In the genomic region with DNA sequence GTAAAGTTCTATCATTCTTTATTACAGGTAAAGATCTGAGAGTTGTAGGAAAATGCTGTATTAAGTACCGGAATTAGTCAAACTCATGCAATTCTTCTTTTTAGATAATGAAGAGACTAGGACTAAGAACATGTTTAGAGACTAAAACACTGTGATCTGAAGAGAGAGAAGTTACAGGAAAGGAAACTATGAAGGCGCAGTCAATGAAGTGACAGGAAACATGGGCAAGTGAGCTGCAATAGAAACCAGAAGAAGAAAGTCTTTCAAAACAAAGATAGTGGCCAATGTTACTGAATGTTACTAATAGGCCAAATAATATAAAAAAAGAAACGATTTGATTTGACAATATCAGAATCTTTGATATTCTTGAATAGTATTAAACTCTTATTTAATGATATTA, we compare ENCODE assay signal across 29 cellular contexts.
"Had no signal": no experiment of that assay in that cellular context is flagged by ENCODE, and none has a peak within 500 bp of the region (broad histone marks: within the 10 kb centered on the region; RNA-seq: fewer than 3 reads in every experiment).

No MANE protein-coding gene starts in this region.

- ATAC-seq: activated CD4-positive, alpha-beta T cell treated with anti-CD3 and anti-CD28 coated beads for 36 hours; activated CD4-positive, CD25-positive, alpha-beta regulatory T cell treated with anti-CD3 and anti-CD28 coated beads, Interleukin-2, amount 50 U/mL, for 24 hours; activated CD8-positive, alpha-beta T cell treated with anti-CD3 and anti-CD28 coated beads, Interleukin-2, amount 10 ng/mL, durations not matched to agents 7 days and 5 days; WTC11 had no signal

- H3K27ac ChIP-seq: cardiac muscle cell, colonic mucosa, PC-9 had no signal

- DNase-seq: activated CD4-positive, alpha-beta T cell treated with anti-CD3 and anti-CD28 coated beads for 36 hours; activated CD4-positive, alpha-beta T cell treated with anti-CD3 and anti-CD28 coated beads, Interleukin-2, amount 10 ng/mL, durations not matched to agents 7 days and 5 days; activated CD4-positive, alpha-beta T cell treated with anti-CD3 and anti-CD28 coated beads, Interleukin-2, amount 50 U/mL, for 48 hours; activated CD8-positive, alpha-beta T cell treated with anti-CD3 and anti-CD28 coated beads, Interleukin-2, amount 10 ng/mL, durations not matched to agents 7 days and 5 days; activated gamma-delta T cell treated with Interleukin-2 at 50 U/mL for 16 hours; activated naive CD4-positive, alpha-beta T cell treated with anti-CD3 and anti-CD28 coated beads, Interleukin-2, amount 10 ng/mL, durations not matched to agents 7 days and 5 days; activated naive CD8-positive, alpha-beta T cell treated with anti-CD3 and anti-CD28 coated beads for 36 hours; activated T-cell treated with anti-CD3 and anti-CD28 coated beads, Interleukin-2, amount 50 U/mL, for 24 hours; aorta; colonic mucosa; MG63; NCI-H1092 treated with DMSO at 0.1 percent for 48 hours; NCI-H1417; NCI-H146; NCI-H187; NCI-H2029 treated with DMSO at 0.1 percent for 48 hours; NCI-H2107; NCI-H2227 treated with DMSO at 0.1 percent for 48 hours; NCI-H510A treated with DMSO at 0.1 percent for 48 hours; NCI-H526 treated with DMSO at 0.1 percent for 48 hours; NCI-H82; PC-9; Right ventricle myocardium superior; T1000 had no signal

- H3K36me3 Mint-ChIP-seq: activated naive CD4-positive, alpha-beta T cell treated with anti-CD3 and anti-CD28 coated beads, Interleukin-2, amount 10 ng/mL, durations not matched to agents 7 days and 5 days; activated naive CD8-positive, alpha-beta T cell treated with anti-CD3 and anti-CD28 coated beads for 36 hours; WTC11 had no signal

- H3K36me3 ChIP-seq: cardiac muscle cell, colonic mucosa, MG63 had no signal

- H3K4me3 Mint-ChIP-seq: activated CD4-positive, alpha-beta T cell treated with anti-CD3 and anti-CD28 coated beads for 36 hours; activated CD4-positive, alpha-beta T cell treated with anti-CD3 and anti-CD28 coated beads, Interleukin-2, amount 10 ng/mL, durations not matched to agents 7 days and 5 days; activated CD8-positive, alpha-beta T cell treated with anti-CD3 and anti-CD28 coated beads, Interleukin-2, amount 10 ng/mL, durations not matched to agents 7 days and 5 days; activated naive CD4-positive, alpha-beta T cell treated with anti-CD3 and anti-CD28 coated beads, Interleukin-2, amount 10 ng/mL, durations not matched to agents 7 days and 5 days; activated naive CD8-positive, alpha-beta T cell treated with anti-CD3 and anti-CD28 coated beads for 36 hours; activated T-cell treated with anti-CD3 and anti-CD28 coated beads, Interleukin-2, amount 50 U/mL, for 24 hours; central memory CD8-positive, alpha-beta T cell; dendritic cell treated with granulocyte-macrophage colony-stimulating factor and Interleukin-4, amounts not matched to agents 40 ng/mL and 50 ng/mL, for 4 days; WTC11 had no signal

- H3K27me3 ChIP-seq: cardiac muscle cell, colonic mucosa, MG63 had no signal

- H3K4me2 ChIP-seq: PC-9 had no signal

- H3K4me3 ChIP-seq: cardiac muscle cell, colonic mucosa, MG63, PC-9 had no signal

- H3K27ac Mint-ChIP-seq: activated CD4-positive, alpha-beta T cell treated with anti-CD3 and anti-CD28 coated beads for 36 hours; activated CD4-positive, alpha-beta T cell treated with anti-CD3 and anti-CD28 coated beads, Interleukin-2, amount 10 ng/mL, durations not matched to agents 7 days and 5 days; activated CD8-positive, alpha-beta T cell treated with anti-CD3 and anti-CD28 coated beads, Interleukin-2, amount 10 ng/mL, durations not matched to agents 7 days and 5 days; activated naive CD4-positive, alpha-beta T cell treated with anti-CD3 and anti-CD28 coated beads, Interleukin-2, amount 10 ng/mL, durations not matched to agents 7 days and 5 days; activated naive CD8-positive, alpha-beta T cell treated with anti-CD3 and anti-CD28 coated beads for 36 hours; activated T-cell treated with anti-CD3 and anti-CD28 coated beads, Interleukin-2, amount 50 U/mL, for 24 hours; dendritic cell treated with granulocyte-macrophage colony-stimulating factor and Interleukin-4, amounts not matched to agents 40 ng/mL and 50 ng/mL, for 4 days; WTC11 had no signal

- H3K4me1 Mint-ChIP-seq: activated CD4-positive, alpha-beta T cell treated with anti-CD3 and anti-CD28 coated beads for 36 hours; activated CD4-positive, alpha-beta T cell treated with anti-CD3 and anti-CD28 coated beads, Interleukin-2, amount 10 ng/mL, durations not matched to agents 7 days and 5 days; activated naive CD4-positive, alpha-beta T cell treated with anti-CD3 and anti-CD28 coated beads, Interleukin-2, amount 10 ng/mL, durations not matched to agents 7 days and 5 days; activated naive CD8-positive, alpha-beta T cell treated with anti-CD3 and anti-CD28 coated beads for 36 hours; central memory CD8-positive, alpha-beta T cell; WTC11 had no signal

- H3K27me3 Mint-ChIP-seq: activated CD4-positive, alpha-beta T cell treated with anti-CD3 and anti-CD28 coated beads for 36 hours; activated CD4-positive, alpha-beta T cell treated with anti-CD3 and anti-CD28 coated beads, Interleukin-2, amount 10 ng/mL, durations not matched to agents 7 days and 5 days; activated naive CD4-positive, alpha-beta T cell treated with anti-CD3 and anti-CD28 coated beads, Interleukin-2, amount 10 ng/mL, durations not matched to agents 7 days and 5 days; activated naive CD8-positive, alpha-beta T cell treated with anti-CD3 and anti-CD28 coated beads for 36 hours; activated T-cell treated with anti-CD3 and anti-CD28 coated beads, Interleukin-2, amount 50 U/mL, for 24 hours; central memory CD8-positive, alpha-beta T cell; dendritic cell treated with granulocyte-macrophage colony-stimulating factor and Interleukin-4, amounts not matched to agents 40 ng/mL and 50 ng/mL, for 4 days had no signal

- H3K9me3 Mint-ChIP-seq: activated CD4-positive, alpha-beta T cell treated with anti-CD3 and anti-CD28 coated beads, Interleukin-2, amount 10 ng/mL, durations not matched to agents 7 days and 5 days; activated naive CD4-positive, alpha-beta T cell treated with anti-CD3 and anti-CD28 coated beads, Interleukin-2, amount 10 ng/mL, durations not matched to agents 7 days and 5 days; activated T-cell treated with anti-CD3 and anti-CD28 coated beads, Interleukin-2, amount 50 U/mL, for 24 hours; WTC11 had no signal

- H3K4me1 ChIP-seq: colonic mucosa had no signal

- H3K9me3 ChIP-seq: colonic mucosa, MG63 had no signal
